In the genomic region with DNA sequence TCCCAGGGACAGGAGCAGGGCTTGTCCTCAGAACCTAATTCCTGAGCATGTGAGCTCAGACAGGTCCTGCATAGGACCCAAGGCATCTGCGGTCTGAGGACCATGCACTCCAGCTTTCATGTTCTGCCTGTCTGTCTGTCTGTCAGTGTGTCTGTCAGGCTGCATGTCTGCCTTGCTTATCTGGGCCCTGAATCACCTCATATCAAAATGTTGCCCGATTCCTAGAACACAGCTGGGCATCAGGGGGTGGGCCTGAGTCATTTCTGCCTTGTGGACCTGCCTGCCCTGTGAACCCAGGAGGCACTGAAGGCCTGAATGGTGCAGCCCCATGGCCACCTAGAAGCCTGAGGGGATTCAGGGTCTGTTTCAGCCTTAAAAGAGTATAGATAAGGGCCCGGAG, we compare ENCODE assay signal across 15 cellular contexts. TPM values are rescaled to one million over a fixed set of nuclear protein-coding genes. Genes with fewer than 3 reads are reported as not detected.
"Had no signal": no experiment of that assay in that cellular context is flagged by ENCODE, and none has a peak within 500 bp of the region (broad histone marks: within the 10 kb centered on the region; RNA-seq: fewer than 3 reads in every experiment).

No MANE protein-coding gene starts in this region.

- H3K4me3 Mint-ChIP-seq: activated T-helper 17 cell treated with anti-CD3 and anti-CD28 coated beads, Interleukin-2, amount 50 U/mL, for 72 hours; naive thymus-derived CD8-positive, alpha-beta T cell had no signal

- H3K27ac Mint-ChIP-seq: activated T-helper 17 cell treated with anti-CD3 and anti-CD28 coated beads, Interleukin-2, amount 50 U/mL, for 72 hours; naive thymus-derived CD8-positive, alpha-beta T cell had no signal

- DNase-seq: activated CD4-positive, alpha-beta T cell treated with anti-CD3 and anti-CD28 coated beads, Interleukin-2, amount 50 U/mL, for 4 hours; activated CD4-positive, CD25-positive, alpha-beta regulatory T cell treated with anti-CD3 and anti-CD28 coated beads, Interleukin-2, amount 50 U/mL, for 72 hours; activated naive CD4-positive, alpha-beta T cell treated with Interleukin-2 at 50 U/mL for 16 hours; dorsolateral prefrontal cortex; heart right ventricle; left colon; naive thymus-derived CD8-positive, alpha-beta T cell; stimulated activated CD4-positive, alpha-beta T cell treated with anti-CD3 and anti-CD28 coated beads, Interleukin-12 subunit alpha, Interleukin-12 subunit beta, amount 100 ng/mL, for 4 hours; stimulated activated CD4-positive, alpha-beta T cell treated with anti-CD3 and anti-CD28 coated beads, Interleukin-2, amount 100 ng/mL, for 24 hours had no signal

- ATAC-seq: activated T-helper 17 cell treated with anti-CD3 and anti-CD28 coated beads, Interleukin-2, amount 50 U/mL, for 72 hours; gastroesophageal sphincter; heart right ventricle; left colon; naive thymus-derived CD8-positive, alpha-beta T cell had no signal

- H3K4me1 ChIP-seq: ascending aorta, gastroesophageal sphincter, heart right ventricle had no signal

- H3K9me3 ChIP-seq: ascending aorta, gastroesophageal sphincter, neutrophil, thoracic aorta had no signal

- H3K27ac ChIP-seq: ascending aorta, dorsolateral prefrontal cortex, gastroesophageal sphincter, heart right ventricle, neutrophil, thoracic aorta had no signal

- H3K9me3 Mint-ChIP-seq: activated T-helper 17 cell treated with anti-CD3 and anti-CD28 coated beads, Interleukin-2, amount 50 U/mL, for 72 hours; naive thymus-derived CD8-positive, alpha-beta T cell had no signal

- H3K36me3 ChIP-seq: ascending aorta, gastroesophageal sphincter, heart right ventricle, neutrophil, thoracic aorta had no signal

- FAIRE-seq: bronchial epithelial cell had no signal

- H3K27me3 ChIP-seq: ascending aorta, dorsolateral prefrontal cortex, gastroesophageal sphincter had no signal

- H3K4me3 ChIP-seq: ascending aorta, dorsolateral prefrontal cortex, gastroesophageal sphincter, heart right ventricle, thoracic aorta had no signal

- H3K36me3 Mint-ChIP-seq: naive thymus-derived CD8-positive, alpha-beta T cell had no signal

- H3K4me1 Mint-ChIP-seq: activated T-helper 17 cell treated with anti-CD3 and anti-CD28 coated beads, Interleukin-2, amount 50 U/mL, for 72 hours; naive thymus-derived CD8-positive, alpha-beta T cell had no signal

RNA-seq across cellular contexts. Expression of a gene that starts 22.1 kb away (rescaled TPM):
- total RNA-seq: activated T-helper 17 cell treated with anti-CD3 and anti-CD28 coated beads, Interleukin-2, amount 50 U/mL, for 72 hours; naive thymus-derived CD8-positive, alpha-beta T cell had no signal
- polyA plus RNA-seq: naive thymus-derived CD8-positive, alpha-beta T cell had no signal
